Comparison of ENCODE assay signal across 14 cellular contexts in genomic region chr6:147530132-147531060, GRCh38. TPM values are rescaled to one million over a fixed set of nuclear protein-coding genes. Genes with fewer than 3 reads are reported as not detected.
DNase-seq lines count a peak whose midpoint lies in the region; ATAC-seq and TF ChIP-seq lines count a peak whose summit lies in the region.
"Had no signal": no experiment of that assay in that cellular context is flagged by ENCODE, and none has a peak within 500 bp of the region (broad histone marks: within the 10 kb centered on the region; RNA-seq: fewer than 3 reads in every experiment).

No MANE protein-coding gene starts in this region.

- H3K27me3 ChIP-seq in BLaER1, result peaks cover 61% of the 10 kb centered on the region
- H3K27me3 ChIP-seq: right atrium auricular region had no signal

- peaks cover 5% of the 10 kb centered on the region for H3K4me1 Mint-ChIP-seq in activated CD4-positive, alpha-beta memory T cell treated with anti-CD3 and anti-CD28 coated beads, Interleukin-2, amount 10 ng/mL, durations not matched to agents 7 days and 5 days

- DNase-seq in activated CD4-positive, alpha-beta memory T cell treated with anti-CD3 and anti-CD28 coated beads, Interleukin-2, amount 10 ng/mL, durations not matched to agents 7 days and 5 days, result no peak
- DNase-seq in GM10248 (ENCODE audit: extremely low spot score), result no peak
- no peak for DNase-seq in NCI-H2107 (lab: John Stamatoyannopoulos, UW)
- DNase-seq in NCI-H1048 (lab: John Stamatoyannopoulos, UW), result no peak
- DNase-seq in NCI-H2107 treated with DMSO at 0.1 percent for 48 hours (lab: John Stamatoyannopoulos, UW; ENCODE audit: unreplicated experiment), result no peak
- DNase-seq: effector memory CD8-positive, alpha-beta T cell; Karpas-422; stimulated activated naive B cell treated with anti-CD40 and anti-IgM and Interleukin-4, amounts not matched to agents 10 μg/mL and 1 μg/mL and 100 μg/mL, for 72 hours had no signal

- H3K36me3 Mint-ChIP-seq in activated CD4-positive, alpha-beta memory T cell treated with anti-CD3 and anti-CD28 coated beads, Interleukin-2, amount 10 ng/mL, durations not matched to agents 7 days and 5 days (ENCODE audit: low read depth), result no peaks in the 10 kb centered on the region
- H3K36me3 Mint-ChIP-seq: stimulated activated naive B cell treated with anti-CD40 and anti-IgM and Interleukin-4, amounts not matched to agents 10 μg/mL and 1 μg/mL and 100 μg/mL, for 72 hours had no signal

- no peak overlapping the region for H3K4me3 ChIP-seq in BLaER1
- H3K4me3 ChIP-seq: right atrium auricular region had no signal

- H3K9me3 ChIP-seq in BLaER1, result no peaks in the 10 kb centered on the region
- H3K9me3 ChIP-seq: Caco-2, right atrium auricular region had no signal

- ATAC-seq in GM19023 (IDR thresholded peaks at IDR 0.05; ENCODE audit: unreplicated experiment), result peak; percentile 53
- peak; percentile 70 for ATAC-seq in HG03354 (IDR thresholded peaks at IDR 0.05; ENCODE audit: poor library complexity, severe bottlenecking, unreplicated experiment)
- ATAC-seq: effector memory CD8-positive, alpha-beta T cell had no signal

- no peak overlapping the region for H3K9ac ChIP-seq in BLaER1

- POLR2A ChIA-PET in activated CD4-positive, alpha-beta memory T cell treated with anti-CD3 and anti-CD28 coated beads, Interleukin-2, amount 10 ng/mL, durations not matched to agents 7 days and 5 days (lab: Charles Lee), result no interaction called here
- POLR2A ChIA-PET in GM10248 (lab: Yijun Ruan, JAX), result no interaction called here

- no peak for TF ChIP-seq CTCF in GM10248 (IDR thresholded peaks at IDR 0.05; ENCODE audit: control extremely low read depth, extremely low read depth, low read depth, missing control alignments)

- H3K27me3 Mint-ChIP-seq in activated CD4-positive, alpha-beta memory T cell treated with anti-CD3 and anti-CD28 coated beads, Interleukin-2, amount 10 ng/mL, durations not matched to agents 7 days and 5 days, result peaks cover 7% of the 10 kb centered on the region

- H3K4me1 ChIP-seq in BLaER1, result peaks cover 12% of the 10 kb centered on the region
- H3K4me1 ChIP-seq: right atrium auricular region had no signal

- no peak overlapping the region for H3K4me3 Mint-ChIP-seq in activated CD4-positive, alpha-beta memory T cell treated with anti-CD3 and anti-CD28 coated beads, Interleukin-2, amount 10 ng/mL, durations not matched to agents 7 days and 5 days
- H3K4me3 Mint-ChIP-seq: activated T-helper 1 cell treated with anti-CD3 and anti-CD28 coated beads, Interleukin-12 subunit alpha, Interleukin-12 subunit beta, Interleukin-2, Interleukin-4 antibody, amounts not matched to agents 30 ng/mL and 10 ng/mL and 1 ng/mL, durations not matched to agents 14 hours and 24 hours and 36 hours; effector memory CD8-positive, alpha-beta T cell; stimulated activated naive B cell treated with anti-CD40 and anti-IgM and Interleukin-4, amounts not matched to agents 10 μg/mL and 1 μg/mL and 100 μg/mL, for 72 hours had no signal

- H3K4me2 ChIP-seq in BLaER1, result peak overlapping the region; percentile 53

- H3K27ac Mint-ChIP-seq in activated CD4-positive, alpha-beta memory T cell treated with anti-CD3 and anti-CD28 coated beads, Interleukin-2, amount 10 ng/mL, durations not matched to agents 7 days and 5 days, result peak overlapping the region; percentile 29
- H3K27ac Mint-ChIP-seq: activated T-helper 1 cell treated with anti-CD3 and anti-CD28 coated beads, Interleukin-12 subunit alpha, Interleukin-12 subunit beta, Interleukin-2, Interleukin-4 antibody, amounts not matched to agents 30 ng/mL and 10 ng/mL and 1 ng/mL, durations not matched to agents 14 hours and 24 hours and 36 hours; effector memory CD8-positive, alpha-beta T cell; stimulated activated naive B cell treated with anti-CD40 and anti-IgM and Interleukin-4, amounts not matched to agents 10 μg/mL and 1 μg/mL and 100 μg/mL, for 72 hours had no signal

- no peak overlapping the region for H3K27ac ChIP-seq in BLaER1
- H3K27ac ChIP-seq: right atrium auricular region had no signal

- CTCF ChIA-PET in activated CD4-positive, alpha-beta memory T cell treated with anti-CD3 and anti-CD28 coated beads, Interleukin-2, amount 10 ng/mL, durations not matched to agents 7 days and 5 days (lab: Charles Lee), result no interaction called here
- CTCF ChIA-PET in GM10248 (lab: Yijun Ruan, JAX), result no interaction called here

- H3K9me3 Mint-ChIP-seq in activated CD4-positive, alpha-beta memory T cell treated with anti-CD3 and anti-CD28 coated beads, Interleukin-2, amount 10 ng/mL, durations not matched to agents 7 days and 5 days, result no peaks in the 10 kb centered on the region
- H3K9me3 Mint-ChIP-seq: activated T-helper 1 cell treated with anti-CD3 and anti-CD28 coated beads, Interleukin-12 subunit alpha, Interleukin-12 subunit beta, Interleukin-2, Interleukin-4 antibody, amounts not matched to agents 30 ng/mL and 10 ng/mL and 1 ng/mL, durations not matched to agents 14 hours and 24 hours and 36 hours; effector memory CD8-positive, alpha-beta T cell; stimulated activated naive B cell treated with anti-CD40 and anti-IgM and Interleukin-4, amounts not matched to agents 10 μg/mL and 1 μg/mL and 100 μg/mL, for 72 hours had no signal

- peaks cover 6% of the 10 kb centered on the region; the same call in 1 of the 2 replicates for H4K20me1 ChIP-seq in BLaER1

- H3K36me3 ChIP-seq in BLaER1, result no peaks in the 10 kb centered on the region
- H3K36me3 ChIP-seq: right atrium auricular region had no signal

RNA-seq across cellular contexts. Expression of gene SAMD5, which starts 21.9 kb away (rescaled TPM):
- not detected for total RNA-seq in activated CD4-positive, alpha-beta memory T cell treated with anti-CD3 and anti-CD28 coated beads, Interleukin-2, amount 10 ng/mL, durations not matched to agents 7 days and 5 days
